Comparison of ENCODE assay signal across 8 cellular contexts in the genomic region with DNA sequence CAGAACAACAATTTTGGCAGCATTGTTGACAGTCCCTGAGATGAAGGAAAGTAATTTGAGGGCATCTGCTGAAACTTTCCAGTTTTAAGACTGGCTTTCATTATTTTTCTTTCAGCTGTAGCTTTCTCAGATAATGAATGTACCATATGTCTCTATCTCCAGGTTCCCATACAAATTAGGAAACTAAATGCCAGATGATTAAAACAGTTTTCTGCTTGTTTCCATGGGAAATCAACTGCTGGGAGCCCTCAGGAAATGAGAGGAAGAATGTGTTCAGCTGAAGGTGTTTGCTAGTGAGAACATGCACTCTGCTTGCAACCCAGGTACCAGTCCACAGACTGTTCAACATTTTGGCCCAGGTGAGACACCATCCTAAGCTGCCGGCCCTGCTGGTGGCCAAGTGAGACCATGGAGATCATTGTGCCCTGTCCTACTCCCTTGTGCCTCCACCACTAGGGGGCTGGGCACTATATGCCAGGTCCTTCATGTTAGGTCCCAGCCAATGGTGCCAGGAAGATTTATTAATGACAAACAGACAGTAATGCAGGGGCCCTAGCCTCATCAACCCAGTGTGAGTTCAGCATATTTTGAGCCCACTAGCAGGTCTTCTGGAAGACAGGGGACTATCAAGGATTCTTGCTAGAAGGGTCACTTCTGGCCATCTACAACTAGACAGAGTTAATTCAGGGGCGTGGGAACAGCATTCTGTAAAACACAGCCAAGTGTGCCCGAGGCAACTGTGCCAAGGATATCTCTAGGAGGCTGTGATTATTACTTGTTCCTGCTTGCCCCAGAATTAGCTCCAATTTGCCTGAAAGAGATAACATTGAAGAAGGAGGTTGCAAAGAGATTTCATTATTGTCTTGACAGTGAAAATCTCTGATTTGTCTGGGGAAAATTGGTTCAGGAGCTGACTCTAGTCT. TPM values are rescaled to one million over a fixed set of nuclear protein-coding genes. Genes with fewer than 3 reads are reported as not detected.
DNase-seq lines count a peak whose midpoint lies in the region; ATAC-seq, FAIRE-seq and TF ChIP-seq lines count a peak whose summit lies in the region.

No MANE protein-coding gene starts in this region.

- DNase-seq in GM06990 (ENCODE audit: extremely low read depth, insufficient read length) (no peak), NB4 (ENCODE audit: low read depth) (peak; percentile 52), pancreas (peak in 1 of 6 donors; percentile 25), epidermal melanocyte (ENCODE audit: insufficient read length, low spot score) (no peak), OCI-M2 (lab: John Stamatoyannopoulos, UW; ENCODE audit: unreplicated experiment) (no peak)
- DNase-seq in effector memory CD8-positive, alpha-beta T cell, result no peak

- H3K4me3 ChIP-seq in GM06990 (replicated peaks; ENCODE audit: low read depth, low read length) (no peak overlapping the region), NB4 (ENCODE audit: low read depth, low read length) (no peak overlapping the region), pancreas (no peak overlapping the region)

- peaks cover 17 to 40% of the 10 kb centered on the region in 2 donors for H3K4me1 Mint-ChIP-seq in effector memory CD8-positive, alpha-beta T cell (ENCODE audit: low read depth in 2 of 2)

- H3K27me3 Mint-ChIP-seq in effector memory CD8-positive, alpha-beta T cell, result no peaks in the 10 kb centered on the region

- intact Hi-C loops in pancreas (cut with DNase I), result no loop called here

- ATAC-seq in effector memory CD8-positive, alpha-beta T cell (replicated peaks), result peak; percentile 24
- ATAC-seq in pancreas (peak in 3 of 4 donors; percentile 25 to 63 (median 54)), GM21381 (IDR thresholded peaks at IDR 0.05; ENCODE audit: unreplicated experiment) (no peak), GM21825 (IDR thresholded peaks at IDR 0.05; ENCODE audit: unreplicated experiment) (no peak)

- TF ChIP-seq POLR2A in NB4 (IDR thresholded peaks at IDR 0.05; ENCODE audit: extremely low read depth, insufficient read length), result no peak

- H3K4me1 ChIP-seq in pancreas, result no peaks in the 10 kb centered on the region

- no peak overlapping the region for H3K4me3 Mint-ChIP-seq in effector memory CD8-positive, alpha-beta T cell

- no peak overlapping the region for H3K27ac ChIP-seq in pancreas

- peaks cover under 1% of the 10 kb centered on the region for H3K36me3 Mint-ChIP-seq in effector memory CD8-positive, alpha-beta T cell (ENCODE audit: insufficient read depth)

- H3K27me3 ChIP-seq in GM06990 (replicated peaks; ENCODE audit: control insufficient read depth, insufficient read depth, low read length) (no peaks in the 10 kb centered on the region), pancreas (no peaks in the 10 kb centered on the region)

- H3K9me3 ChIP-seq in pancreas, result no peaks in the 10 kb centered on the region

- TF ChIP-seq CTCF in GM06990 (IDR thresholded peaks at IDR 0.05; ENCODE audit: insufficient read depth, low read length, poor library complexity, severe bottlenecking) (peak; percentile 60), NB4 (IDR thresholded peaks at IDR 0.05; ENCODE audit: low read depth, low read length) (peak; percentile 70), pancreas (IDR thresholded peaks at IDR 0.05) (peak in 3 of 4 donors; percentile 12 to 25 (median 18))

- FAIRE-seq in pancreas (lab: Jason Lieb, UNC), result no peak

- H3K36me3 ChIP-seq in GM06990 (ENCODE audit: control insufficient read depth, insufficient read depth, low read length), result no peaks in the 10 kb centered on the region
- H3K36me3 ChIP-seq in pancreas, result no peaks in the 10 kb centered on the region

- WGBS in pancreas, 2 donors, result 61 to 65% methylated on average over 3 of the region's 3 CpGs

- H3K9me3 Mint-ChIP-seq in effector memory CD8-positive, alpha-beta T cell, result no peaks in the 10 kb centered on the region

- H3K27ac Mint-ChIP-seq in effector memory CD8-positive, alpha-beta T cell, result no peak overlapping the region

RNA-seq across cellular contexts. Expression of gene LRRC8C, which starts 17.0 kb away (rescaled TPM):
- 1 to 10 TPM in 4 of 6 donors, under 1 TPM in 2; 0.63 to 3.5 (median 1.1) TPM for total RNA-seq in pancreas
- polyA plus RNA-seq in pancreas, result 1 to 10 TPM in 1 of 2 donors, under 1 TPM in 1; 0.68 to 1.5 TPM

Comparison
In these comparisons a context has a peak if more than half of its experiments do, and no peak if none do; other contexts are left out.
1. CTCF ChIP-seq: peak in every context shown above with its lines; median percentile 70 in NB4; 60 in GM06990; 18 in pancreas.
2. ATAC-seq: peak in effector memory CD8-positive, alpha-beta T cell (single experiment) and pancreas (3 of 4); none in GM21381 (single experiment) and GM21825 (single experiment).